8 cellular contexts compared by ENCODE assay signal in the genomic region with DNA sequence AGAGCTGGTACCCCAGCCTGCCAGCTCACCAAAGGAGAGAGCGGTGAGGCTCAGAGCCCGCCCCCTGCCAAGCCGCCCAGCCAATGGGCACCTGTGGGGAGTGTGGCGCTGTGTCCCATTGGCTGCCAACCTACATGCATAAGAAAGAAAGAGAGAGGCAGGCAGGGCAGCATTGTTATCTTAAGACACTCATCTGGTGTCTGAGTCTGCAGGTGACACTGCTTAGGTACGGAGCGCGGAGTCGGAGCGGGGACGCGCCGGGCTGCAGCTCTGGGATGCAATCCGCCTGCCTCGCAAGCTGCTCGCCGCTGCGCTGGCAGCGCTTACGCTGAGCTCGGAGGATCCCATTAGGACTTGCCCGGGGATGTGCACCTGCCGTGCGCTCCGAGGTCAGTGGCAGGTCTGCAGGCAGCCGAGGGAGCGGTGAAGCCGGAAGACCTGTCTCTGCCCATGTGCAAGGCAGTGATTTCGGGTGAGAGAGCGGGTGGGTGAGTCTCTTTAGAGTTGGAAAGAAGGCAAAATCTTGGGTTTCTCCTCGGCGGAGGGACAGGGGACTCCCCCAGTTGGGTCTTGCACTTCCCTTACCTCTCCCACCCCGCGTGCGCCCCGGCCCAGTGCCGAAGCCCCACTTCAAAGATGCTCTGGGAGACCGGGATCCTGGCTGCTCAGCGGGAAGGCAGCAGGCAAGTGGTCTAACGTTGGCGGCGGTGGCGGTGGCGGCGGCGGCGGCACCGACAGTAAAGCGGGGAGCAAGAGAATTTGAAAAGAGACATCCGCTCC. TPM values are rescaled to one million over a fixed set of nuclear protein-coding genes. Genes with fewer than 3 reads are reported as not detected.
DNase-seq lines count a peak whose midpoint lies in the region; ATAC-seq, FAIRE-seq and TF ChIP-seq lines count a peak whose summit lies in the region.

A gene with protein sequence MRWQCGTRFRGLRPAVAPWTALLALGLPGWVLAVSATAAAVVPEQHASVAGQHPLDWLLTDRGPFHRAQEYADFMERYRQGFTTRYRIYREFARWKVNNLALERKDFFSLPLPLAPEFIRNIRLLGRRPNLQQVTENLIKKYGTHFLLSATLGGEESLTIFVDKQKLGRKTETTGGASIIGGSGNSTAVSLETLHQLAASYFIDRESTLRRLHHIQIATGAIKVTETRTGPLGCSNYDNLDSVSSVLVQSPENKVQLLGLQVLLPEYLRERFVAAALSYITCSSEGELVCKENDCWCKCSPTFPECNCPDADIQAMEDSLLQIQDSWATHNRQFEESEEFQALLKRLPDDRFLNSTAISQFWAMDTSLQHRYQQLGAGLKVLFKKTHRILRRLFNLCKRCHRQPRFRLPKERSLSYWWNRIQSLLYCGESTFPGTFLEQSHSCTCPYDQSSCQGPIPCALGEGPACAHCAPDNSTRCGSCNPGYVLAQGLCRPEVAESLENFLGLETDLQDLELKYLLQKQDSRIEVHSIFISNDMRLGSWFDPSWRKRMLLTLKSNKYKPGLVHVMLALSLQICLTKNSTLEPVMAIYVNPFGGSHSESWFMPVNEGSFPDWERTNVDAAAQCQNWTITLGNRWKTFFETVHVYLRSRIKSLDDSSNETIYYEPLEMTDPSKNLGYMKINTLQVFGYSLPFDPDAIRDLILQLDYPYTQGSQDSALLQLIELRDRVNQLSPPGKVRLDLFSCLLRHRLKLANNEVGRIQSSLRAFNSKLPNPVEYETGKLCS (plus strand): TSS at position 203 of the 780 bp plus-strand sequence. CDS start 58,919 bp downstream, outside the sequence.

- dilution Hi-C loops in keratinocyte (cut with MboI; ENCODE audit: extremely low pct_ligation_motif_present, low sequenced_read_pairs), result no loop called here

- intact Hi-C loops in activated CD8-positive, alpha-beta T cell treated with anti-CD3 and anti-CD28 coated beads for 36 hours (cut with micrococcal nuclease), result no loop called here

- H3K27ac Mint-ChIP-seq in activated CD8-positive, alpha-beta T cell treated with anti-CD3 and anti-CD28 coated beads for 36 hours, result no peak within 1 kb of the TSS

- no peaks in the 10 kb centered on the region for H3K9me3 ChIP-seq in keratinocyte (ENCODE audit: control insufficient read depth, low read depth, low read length)

- H3K27me3 Mint-ChIP-seq in activated CD8-positive, alpha-beta T cell treated with anti-CD3 and anti-CD28 coated beads for 36 hours, result peaks cover 15% of the 10 kb centered on the region

- peak; percentile 63 for ATAC-seq in GM19397 (IDR thresholded peaks at IDR 0.05; ENCODE audit: unreplicated experiment)
- no peak for ATAC-seq in GM21825 (IDR thresholded peaks at IDR 0.05; ENCODE audit: unreplicated experiment)
- no peak for ATAC-seq in activated CD8-positive, alpha-beta T cell treated with anti-CD3 and anti-CD28 coated beads for 36 hours

- no peaks in the 10 kb centered on the region for H3K9me3 Mint-ChIP-seq in activated CD8-positive, alpha-beta T cell treated with anti-CD3 and anti-CD28 coated beads for 36 hours

- H3K4me3 Mint-ChIP-seq in activated CD8-positive, alpha-beta T cell treated with anti-CD3 and anti-CD28 coated beads for 36 hours, result no peak within 1 kb of the TSS

- H3K9ac ChIP-seq in keratinocyte (ENCODE audit: control insufficient read depth, extremely low read depth, insufficient read depth, low read length), result no peak within 1 kb of the TSS

- no peak for FAIRE-seq in keratinocyte (lab: Jason Lieb, UNC)

- H3K4me2 ChIP-seq in keratinocyte (ENCODE audit: control insufficient read depth, extremely low read depth, insufficient read depth, low read depth, low read length), result peak within 1 kb of the TSS; percentile 66

- H3K27ac ChIP-seq in brain microvascular endothelial cell (no peak within 1 kb of the TSS), keratinocyte (ENCODE audit: control insufficient read depth, insufficient read depth, low read length) (no peak within 1 kb of the TSS)

- CTCF ChIA-PET in AG04449 (lab: Yijun Ruan, JAX), result interaction anchor here (4.8 kb wide), 1 partner anchor 11 kb away, joined by 20 read pairs; no protein-coding TSS in a partner anchor
- CTCF ChIA-PET in activated CD8-positive, alpha-beta T cell treated with anti-CD3 and anti-CD28 coated beads for 36 hours (lab: Charles Lee), result interaction anchor here (2.2 kb wide), 1 partner anchor 11 kb away, joined by 11 read pairs; no protein-coding TSS in a partner anchor

- no peak within 1 kb of the TSS for H2AFZ ChIP-seq in keratinocyte (ENCODE audit: control insufficient read depth, low read length)

- H3K36me3 ChIP-seq in brain microvascular endothelial cell (replicated peaks) (no peaks in the 10 kb centered on the region), keratinocyte (ENCODE audit: control insufficient read depth in 2 of 2, extremely low read depth in 1 of 2, insufficient read depth in 2 of 2, low read length in 2 of 2) (no peaks in the 10 kb centered on the region)

- no peaks in the 10 kb centered on the region for H4K20me1 ChIP-seq in keratinocyte (ENCODE audit: control insufficient read depth, extremely low read depth, insufficient read depth, low read length)

- H3K4me1 ChIP-seq in keratinocyte (ENCODE audit: control insufficient read depth, extremely low read depth, insufficient read depth, low read length), result peaks cover 2% of the 10 kb centered on the region

- POLR2A ChIA-PET in AG04449 (lab: Yijun Ruan, JAX), result no interaction called here
- POLR2A ChIA-PET in activated CD8-positive, alpha-beta T cell treated with anti-CD3 and anti-CD28 coated beads for 36 hours (lab: Charles Lee), result no interaction called here

- no peaks in the 10 kb centered on the region for H3K4me1 Mint-ChIP-seq in activated CD8-positive, alpha-beta T cell treated with anti-CD3 and anti-CD28 coated beads for 36 hours (ENCODE audit: low read depth)

- H3K4me3 ChIP-seq in AG04449 (ENCODE audit: low read depth, low read length), result peak within 1 kb of the TSS; percentile 43
- peak within 1 kb of the TSS; percentile 34 for H3K4me3 ChIP-seq in brain microvascular endothelial cell (ENCODE audit: low read depth, low read length)
- peak within 1 kb of the TSS in 2 of 3 experiments; percentile 40 to 50 for H3K4me3 ChIP-seq in keratinocyte (ENCODE audit: control insufficient read depth in 2 of 3, extremely low read depth in 1 of 3, insufficient read depth in 2 of 3, low read depth in 1 of 3, low read length in 3 of 3)

- H3K79me2 ChIP-seq in keratinocyte (ENCODE audit: control insufficient read depth, insufficient read depth, low read length), result no peaks in the 10 kb centered on the region

- H3K9me1 ChIP-seq in keratinocyte (ENCODE audit: control insufficient read depth, extremely low read depth, insufficient read depth, low read length), result no peaks in the 10 kb centered on the region

- H3K27me3 ChIP-seq in brain microvascular endothelial cell (replicated peaks) (peaks cover 41% of the 10 kb centered on the region), keratinocyte (ENCODE audit: control insufficient read depth, extremely low read depth, insufficient read depth, low read length) (peaks cover 54% of the 10 kb centered on the region)

- in situ Hi-C loops in brain microvascular endothelial cell (cut with HindIII; ENCODE audit: low pct_ligation_motif_present, low sequenced_read_pairs), result no loop called here

- no peak for TF ChIP-seq CTCF in AG04449 (IDR thresholded peaks at IDR 0.05; ENCODE audit: insufficient read depth, low read length, missing control alignments)
- TF ChIP-seq CTCF in brain microvascular endothelial cell (IDR thresholded peaks at IDR 0.05; ENCODE audit: low read depth, low read length, missing control alignments), result no peak
- TF ChIP-seq CTCF in keratinocyte (optimal IDR thresholded peaks at IDR 0.05 in 1 of 3, IDR thresholded peaks at IDR 0.05 in 1 of 3, conservative IDR thresholded peaks at IDR 0.05 in 1 of 3; ENCODE audit: extremely low read depth in 1 of 3, insufficient read depth in 2 of 3, low read length in 3 of 3), result no peak
- TF ChIP-seq CTCF in activated CD8-positive, alpha-beta T cell treated with anti-CD3 and anti-CD28 coated beads for 36 hours (IDR thresholded peaks at IDR 0.05), result no peak

- DNase-seq in AG04449 (ENCODE audit: low read depth, low spot score) (no peak), NCI-H1436 (lab: John Stamatoyannopoulos, UW) (peak; percentile 47), brain microvascular endothelial cell (no peak), keratinocyte (ENCODE audit: low read depth, low spot score) (peak; percentile 13), superior temporal gyrus (ENCODE audit: extremely low spot score) (peak; percentile 90)
- no peak for DNase-seq in activated CD8-positive, alpha-beta T cell treated with anti-CD3 and anti-CD28 coated beads for 36 hours

- no peaks in the 10 kb centered on the region for H3K36me3 Mint-ChIP-seq in activated CD8-positive, alpha-beta T cell treated with anti-CD3 and anti-CD28 coated beads for 36 hours (ENCODE audit: low read depth)

RNA-seq across cellular contexts. Expression of the gene that starts here (rescaled TPM):
- 0.05 TPM in 1 of 3 replicates, not detected in the others for polyA plus RNA-seq in keratinocyte
- not detected for polyA plus RNA-seq in keratinocyte (2011; ENCODE audit: low read depth)
- polyA plus RNA-seq in keratinocyte (2011; cell fraction: cytosol; rRNA removed), result 0.06 TPM in 1 of 2 replicates, not detected in the other
- 0.08 and 0.11 TPM in 2 replicates for polyA plus RNA-seq in keratinocyte (2011; cell fraction: nucleus; rRNA removed)
- polyA plus RNA-seq in keratinocyte (2012; ENCODE audit: low replicate concordance), result 0.02 and 0.06 TPM in 2 replicates
- not detected in 3 replicates for polyA minus RNA-seq in keratinocyte
- polyA minus RNA-seq in keratinocyte (2011; cell fraction: cytosol; rRNA and poly(A)+ RNA removed), result not detected
- not detected in 2 replicates for polyA minus RNA-seq in keratinocyte (2011; cell fraction: nucleus; rRNA and poly(A)+ RNA removed)
- total RNA-seq in activated CD8-positive, alpha-beta T cell treated with anti-CD3 and anti-CD28 coated beads for 36 hours, result not detected

Comparison
In these comparisons a context has a peak if more than half of its experiments do, and no peak if none do; other contexts are left out.
1. Peak in DNase-seq, H3K4me3 ChIP-seq and H3K4me2 ChIP-seq in keratinocyte; RNA of the gene not detected or under 1 TPM.
2. DNase-seq: peak in NCI-H1436 (single experiment) and superior temporal gyrus (single experiment); none in AG04449 (single experiment), brain microvascular endothelial cell (single experiment) and activated CD8-positive, alpha-beta T cell treated with anti-CD3 and anti-CD28 coated beads for 36 hours (single experiment).
3. Peak in every context shown above with its lines, with median percentiles within 50 percentile points of each other: H3K4me3 ChIP-seq.